In genomic region chr5:69492391-69493234, GRCh38 we compare ENCODE assay signal across 8 cellular contexts. TPM values are rescaled to one million over a fixed set of nuclear protein-coding genes. Genes with fewer than 3 reads are reported as not detected.
DNase-seq lines count a peak whose midpoint lies in the region; ATAC-seq and TF ChIP-seq lines count a peak whose summit lies in the region.

TSS of gene OCLN (plus strand) at chr5:69492790. CDS start at chr5:69504245, 11,455 bp downstream.

- peak; percentile 27 for TF ChIP-seq CTCF in progenitor cell of endocrine pancreas (IDR thresholded peaks at IDR 0.05; ENCODE audit: unreplicated experiment)

- peak; percentile 31 for DNase-seq in activated CD4-positive, CD25-positive, alpha-beta regulatory T cell treated with anti-CD3 and anti-CD28 coated beads, Interleukin-2, amount 50 U/mL, for 72 hours
- no peak for DNase-seq in activated CD4-positive, CD25-positive, alpha-beta regulatory T cell (lab: John Stamatoyannopoulos, UW)
- peak; percentile 47 for DNase-seq in NCI-H2227 treated with DMSO at 0.1 percent for 48 hours (lab: John Stamatoyannopoulos, UW)
- peak; percentile 46 for DNase-seq in activated naive CD4-positive, alpha-beta T cell treated with anti-CD3 and anti-CD28 coated beads, Interleukin-2, amount 10 ng/mL, durations not matched to agents 7 days and 5 days
- DNase-seq in left cardiac atrium: peak; percentile 23
- DNase-seq in progenitor cell of endocrine pancreas (ENCODE audit: low spot score, unreplicated experiment): peak; percentile 91

- peak; percentile 68 for ATAC-seq in HG02870 (IDR thresholded peaks at IDR 0.05; ENCODE audit: unreplicated experiment)
- ATAC-seq in left cardiac atrium: peak; percentile 83 to 92
- ATAC-seq in HG03469 (IDR thresholded peaks at IDR 0.05; ENCODE audit: unreplicated experiment): no peak

- H3K4me1 Mint-ChIP-seq in activated naive CD4-positive, alpha-beta T cell treated with anti-CD3 and anti-CD28 coated beads, Interleukin-2, amount 10 ng/mL, durations not matched to agents 7 days and 5 days: peaks cover 13% of the 10 kb centered on the region
- H3K4me1 Mint-ChIP-seq in progenitor cell of endocrine pancreas (ENCODE audit: low read depth): peaks cover 53% of the 10 kb centered on the region

- H3K36me3 Mint-ChIP-seq in activated naive CD4-positive, alpha-beta T cell treated with anti-CD3 and anti-CD28 coated beads, Interleukin-2, amount 10 ng/mL, durations not matched to agents 7 days and 5 days: no peaks in the 10 kb centered on the region
- H3K36me3 Mint-ChIP-seq in progenitor cell of endocrine pancreas (ENCODE audit: insufficient read depth): peaks cover 4% of the 10 kb centered on the region

- H3K9me3 Mint-ChIP-seq in activated naive CD4-positive, alpha-beta T cell treated with anti-CD3 and anti-CD28 coated beads, Interleukin-2, amount 10 ng/mL, durations not matched to agents 7 days and 5 days: no peaks in the 10 kb centered on the region
- no peaks in the 10 kb centered on the region for H3K9me3 Mint-ChIP-seq in progenitor cell of endocrine pancreas (ENCODE audit: low read depth)

- no peak within 1 kb of the TSS for H3K27ac Mint-ChIP-seq in activated naive CD4-positive, alpha-beta T cell treated with anti-CD3 and anti-CD28 coated beads, Interleukin-2, amount 10 ng/mL, durations not matched to agents 7 days and 5 days
- H3K27ac Mint-ChIP-seq in progenitor cell of endocrine pancreas: peak within 1 kb of the TSS; percentile 99

- CTCF ChIA-PET in activated naive CD4-positive, alpha-beta T cell treated with anti-CD3 and anti-CD28 coated beads, Interleukin-2, amount 10 ng/mL, durations not matched to agents 7 days and 5 days (lab: Charles Lee): no interaction called here

- peak within 1 kb of the TSS; percentile 73 for H3K4me3 Mint-ChIP-seq in activated naive CD4-positive, alpha-beta T cell treated with anti-CD3 and anti-CD28 coated beads, Interleukin-2, amount 10 ng/mL, durations not matched to agents 7 days and 5 days
- peak within 1 kb of the TSS; percentile 91 for H3K4me3 Mint-ChIP-seq in progenitor cell of endocrine pancreas (ENCODE audit: low read depth)

- intact Hi-C loops in left cardiac atrium (cut with DNase I): no loop called here

- H3K27me3 Mint-ChIP-seq in activated naive CD4-positive, alpha-beta T cell treated with anti-CD3 and anti-CD28 coated beads, Interleukin-2, amount 10 ng/mL, durations not matched to agents 7 days and 5 days: peaks cover 79% of the 10 kb centered on the region
- no peaks in the 10 kb centered on the region for H3K27me3 Mint-ChIP-seq in progenitor cell of endocrine pancreas

RNA-seq across cellular contexts. Expression of gene OCLN, which starts in this region (rescaled TPM):
- total RNA-seq in left cardiac atrium: 1 to 10 TPM; 1.7 to 2.0 TPM
- total RNA-seq in progenitor cell of endocrine pancreas: 131 and 143 TPM in 2 replicates

Comparison
In these comparisons a context has a peak if more than half of its experiments do, and no peak if none do; other contexts are left out.
1. RNA of gene OCLN (total RNA-seq): 131 to 143 TPM in progenitor cell of endocrine pancreas; 1.7 to 2.0 TPM in left cardiac atrium; every median in the first group is over 10 times any median in the second.
2. DNase-seq: peak in activated CD4-positive, CD25-positive, alpha-beta regulatory T cell treated with anti-CD3 and anti-CD28 coated beads, Interleukin-2, amount 50 U/mL, for 72 hours (single experiment), NCI-H2227 treated with DMSO at 0.1 percent for 48 hours (single experiment), activated naive CD4-positive, alpha-beta T cell treated with anti-CD3 and anti-CD28 coated beads, Interleukin-2, amount 10 ng/mL, durations not matched to agents 7 days and 5 days (single experiment), left cardiac atrium (single experiment) and progenitor cell of endocrine pancreas (single experiment); none in activated CD4-positive, CD25-positive, alpha-beta regulatory T cell (0 of 4).